9 cellular contexts compared by ENCODE assay signal in the genomic region with DNA sequence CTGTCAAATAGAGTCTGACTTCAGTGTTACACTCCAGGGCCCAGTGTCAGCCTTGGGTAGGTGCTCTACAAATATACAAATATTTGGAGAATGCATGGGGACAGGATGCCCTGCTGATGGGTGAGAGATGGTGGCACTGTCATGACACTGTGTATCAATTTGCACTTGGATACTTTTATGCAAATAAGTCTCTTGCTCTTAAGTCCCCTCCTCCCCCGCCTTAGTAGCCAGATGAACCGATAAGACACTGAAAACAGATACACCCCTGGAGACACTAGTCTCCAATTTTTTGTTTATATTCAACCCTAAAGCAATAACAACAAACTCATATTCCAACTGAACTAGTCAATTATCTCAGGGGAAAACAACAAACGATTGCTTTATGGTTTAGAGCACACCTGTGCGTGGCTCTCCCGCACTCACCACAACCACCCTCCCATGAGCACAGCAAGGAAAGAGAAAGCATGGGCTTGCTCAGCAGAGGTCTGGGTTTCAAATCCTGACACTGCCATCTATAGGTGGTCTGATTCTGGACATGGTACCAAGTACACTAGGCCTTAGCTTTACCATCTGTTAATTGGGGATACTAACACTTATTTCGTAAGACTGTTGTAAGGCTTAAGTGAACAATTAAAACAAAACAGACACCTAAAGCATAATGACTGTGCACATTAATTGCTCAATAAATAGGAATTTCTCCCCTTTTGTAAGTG. TPM values are rescaled to one million over a fixed set of nuclear protein-coding genes. Genes with fewer than 3 reads are reported as not detected.
DNase-seq lines count a peak whose midpoint lies in the region; ATAC-seq, FAIRE-seq and TF ChIP-seq lines count a peak whose summit lies in the region.
"Had no signal": no experiment of that assay in that cellular context is flagged by ENCODE, and none has a peak within 500 bp of the region (broad histone marks: within the 10 kb centered on the region; RNA-seq: fewer than 3 reads in every experiment).

No MANE protein-coding gene starts in this region.

- intact Hi-C loops in HepG2 (cut with micrococcal nuclease; ENCODE audit: unreplicated experiment) = no loop called here
- intact Hi-C loops in right lobe of liver (cut with DNase I) = no loop called here

- no peak overlapping the region for H2BK12ac ChIP-seq in mesenchymal stem cell (ENCODE audit: low read length in 2 of 2)

- in situ Hi-C loops in HepG2 (cut with HindIII; ENCODE audit: extremely low pct_ligation_motif_present, low pct_unique_long_range_greater_than_20kb) = no loop called here

- TF ChIP-seq POLR2A in HepG2 (IDR thresholded peaks at IDR 0.05; ENCODE audit: insufficient read depth in 1 of 2, low read depth in 2 of 2, low read length in 2 of 2) = no peak
- TF ChIP-seq POLR2A in right lobe of liver (IDR thresholded peaks at IDR 0.05) = no peak

- H3K9me3 ChIP-seq in HepG2 (ENCODE audit: low read length) (no peaks in the 10 kb centered on the region), right lobe of liver (no peaks in the 10 kb centered on the region), mesenchymal stem cell (ENCODE audit: control insufficient read depth, low read length) (no peaks in the 10 kb centered on the region)
- H3K9me3 ChIP-seq: Peyer's patch had no signal

- 46% methylated on average over 6 of the region's 6 CpGs for WGBS in HepG2 (ENCODE audit: low lambda C conversion rate)
- 82% methylated on average over 6 of the region's 6 CpGs for WGBS in right lobe of liver (ENCODE audit: insufficient coverage, low coverage, low lambda C conversion rate, missing lambda C conversion rate)
- WGBS in mesenchymal stem cell = 83% methylated on average over 5 of the region's 6 CpGs

- H3K14ac ChIP-seq in mesenchymal stem cell (ENCODE audit: low read length in 2 of 2) = no peak overlapping the region

- H3K4me3 Mint-ChIP-seq in WTC11 = no peak overlapping the region
- no peak overlapping the region for H3K4me3 Mint-ChIP-seq in stimulated activated effector memory CD8-positive, alpha-beta T cell treated with anti-CD3 and anti-CD28 coated beads, Interleukin-12 subunit alpha, Interleukin-12 subunit beta, amount 100 ng/mL, for 72 hours

- no peaks in the 10 kb centered on the region for H3K36me3 ChIP-seq in HepG2 (replicated peaks in 1 of 2; ENCODE audit: control insufficient read depth in 1 of 2, insufficient read depth in 2 of 2, low read length in 2 of 2)
- no peaks in the 10 kb centered on the region for H3K36me3 ChIP-seq in right lobe of liver
- H3K36me3 ChIP-seq in mesenchymal stem cell (ENCODE audit: control insufficient read depth in 1 of 2, insufficient read depth in 2 of 2, low read depth in 1 of 2, low read length in 2 of 2) = no peaks in the 10 kb centered on the region
- H3K36me3 ChIP-seq: Peyer's patch had no signal

- TF ChIP-seq RAD21 in HepG2 (CRISPR knock-in tag; IDR thresholded peaks at IDR 0.05) = no peak

- TF ChIP-seq EP300 in HepG2 (IDR thresholded peaks at IDR 0.05; ENCODE audit: low read depth in 2 of 2, low read length in 2 of 2) = no peak
- no peak for TF ChIP-seq EP300 in HepG2 (CRISPR knock-in tag; IDR thresholded peaks at IDR 0.05; ENCODE audit: borderline replicate concordance)

- H3K4me3 ChIP-seq in HepG2 (replicated peaks in 1 of 3; ENCODE audit: insufficient read depth in 1 of 3, low read depth in 2 of 3, low read length in 3 of 3) (no peak overlapping the region), right lobe of liver (no peak overlapping the region), mesenchymal stem cell (ENCODE audit: insufficient read depth in 1 of 2, low read depth in 1 of 2, low read length in 2 of 2) (no peak overlapping the region)
- H3K4me3 ChIP-seq: Peyer's patch had no signal

- TF ChIP-seq CTCF in HepG2 (CRISPR knock-in tag; IDR thresholded peaks at IDR 0.05) (no peak), right lobe of liver (IDR thresholded peaks at IDR 0.05) (no peak), WTC11 (IDR thresholded peaks at IDR 0.05) (no peak)

- BruUV-seq in HepG2 (replicated peaks; lab: Mats Ljungman, UMichigan) = no TSS peak

- H4K91ac ChIP-seq in mesenchymal stem cell (ENCODE audit: low read length) = no peak overlapping the region

- H3K18ac ChIP-seq in mesenchymal stem cell (ENCODE audit: low read depth in 1 of 2, low read length in 2 of 2) = no peak overlapping the region

- H3K79me1 ChIP-seq in mesenchymal stem cell (replicated peaks; ENCODE audit: low read length, poor library complexity, severe bottlenecking) = peaks cover 40% of the 10 kb centered on the region

- no peaks in the 10 kb centered on the region for H4K20me1 ChIP-seq in HepG2 (ENCODE audit: insufficient read depth, low read length)

- DNase-seq in HepG2 (ENCODE audit: low spot score) = no peak
- no peak for DNase-seq in right lobe of liver
- no peak for DNase-seq in WTC11 (ENCODE audit: low spot score)
- DNase-seq in stimulated activated effector memory CD8-positive, alpha-beta T cell treated with anti-CD3 and anti-CD28 coated beads, Interleukin-12 subunit alpha, Interleukin-12 subunit beta, amount 100 ng/mL, for 72 hours (ENCODE audit: low spot score in 2 of 2) = no peak
- DNase-seq in SKM-1 treated with dmso at 0.1 percent for 144 hours (lab: John Stamatoyannopoulos, UW; ENCODE audit: unreplicated experiment) = no peak
- DNase-seq in mesenchymal stem cell = no peak
- DNase-seq in Ammon's horn (ENCODE audit: low spot score) = no peak

- H3K4me1 ChIP-seq in HepG2 (ENCODE audit: insufficient read depth, low read length) (no peaks in the 10 kb centered on the region), right lobe of liver (peaks cover 0 to 16% (median 0%) of the 10 kb centered on the region in 4 donors), mesenchymal stem cell (ENCODE audit: control insufficient read depth, insufficient read depth, low read depth, low read length) (peaks cover 18% of the 10 kb centered on the region)
- H3K4me1 ChIP-seq: Peyer's patch had no signal

- no peak overlapping the region for H4K8ac ChIP-seq in mesenchymal stem cell (ENCODE audit: low read length)

- ATAC-seq in HepG2 (no peak), right lobe of liver (no peak), HG03103 (IDR thresholded peaks at IDR 0.05; ENCODE audit: low read depth, unreplicated experiment) (peak; percentile 56), WTC11 (peak; percentile 44)
- peak; percentile 72 for ATAC-seq in stimulated activated effector memory CD8-positive, alpha-beta T cell treated with anti-CD3 and anti-CD28 coated beads, Interleukin-12 subunit alpha, Interleukin-12 subunit beta, amount 100 ng/mL, for 72 hours

- H3K23ac ChIP-seq in mesenchymal stem cell (ENCODE audit: low read length in 2 of 2) = no peak overlapping the region

- POLR2A ChIA-PET in HepG2 (lab: Yijun Ruan, JAX) (no interaction called here), WTC11 (lab: Charles Lee) (interaction anchor here (0.6 kb wide), 1 partner anchor 419 kb away, joined by 3 read pairs; no protein-coding TSS in a partner anchor)

- H3K27ac ChIP-seq in HepG2 (ENCODE audit: extremely low read length, insufficient read depth, low read length) (no peak overlapping the region), right lobe of liver (no peak overlapping the region), mesenchymal stem cell (ENCODE audit: low read length, poor library complexity, severe bottlenecking) (no peak overlapping the region)
- H3K27ac ChIP-seq: Peyer's patch had no signal

- H3K4me2 ChIP-seq in HepG2 (ENCODE audit: low read depth, low read length) (no peak overlapping the region), mesenchymal stem cell (ENCODE audit: low read length, poor library complexity, severe bottlenecking) (no peak overlapping the region)

- H3K9me3 Mint-ChIP-seq in WTC11 = no peaks in the 10 kb centered on the region
- no peaks in the 10 kb centered on the region for H3K9me3 Mint-ChIP-seq in stimulated activated effector memory CD8-positive, alpha-beta T cell treated with anti-CD3 and anti-CD28 coated beads, Interleukin-12 subunit alpha, Interleukin-12 subunit beta, amount 100 ng/mL, for 72 hours

- no peak overlapping the region for H3K9ac ChIP-seq in HepG2 (ENCODE audit: insufficient read depth, low read depth, low read length)
- H3K9ac ChIP-seq in mesenchymal stem cell (ENCODE audit: low read length) = no peak overlapping the region

- no peaks in the 10 kb centered on the region for H3K79me2 ChIP-seq in HepG2 (ENCODE audit: insufficient read depth, low read length)

- H3K27me3 ChIP-seq in HepG2 (ENCODE audit: control insufficient read depth in 1 of 2, insufficient read depth in 2 of 2, low read length in 2 of 2) (peaks cover 0 to 8% of the 10 kb centered on the region in 2 experiments; a peak in 1 of 5 replicates), right lobe of liver (no peaks in the 10 kb centered on the region), mesenchymal stem cell (ENCODE audit: control insufficient read depth in 1 of 2, insufficient read depth in 1 of 2, low read length in 2 of 2) (peaks cover 0 to 13% of the 10 kb centered on the region in 2 experiments)
- H3K27me3 ChIP-seq: Peyer's patch had no signal

- peaks cover 39% of the 10 kb centered on the region for H3K4me1 Mint-ChIP-seq in WTC11
- H3K4me1 Mint-ChIP-seq in stimulated activated effector memory CD8-positive, alpha-beta T cell treated with anti-CD3 and anti-CD28 coated beads, Interleukin-12 subunit alpha, Interleukin-12 subunit beta, amount 100 ng/mL, for 72 hours = peaks cover 33% of the 10 kb centered on the region

- H3K27ac Mint-ChIP-seq in WTC11 = no peak overlapping the region
- H3K27ac Mint-ChIP-seq in stimulated activated effector memory CD8-positive, alpha-beta T cell treated with anti-CD3 and anti-CD28 coated beads, Interleukin-12 subunit alpha, Interleukin-12 subunit beta, amount 100 ng/mL, for 72 hours = peak overlapping the region; percentile 69

- no peak overlapping the region for H2BK120ac ChIP-seq in mesenchymal stem cell (ENCODE audit: low read depth, low read length)

- no peak overlapping the region for H2BK5ac ChIP-seq in mesenchymal stem cell (ENCODE audit: low read depth, low read length, poor library complexity, severe bottlenecking)

- H2AK5ac ChIP-seq in mesenchymal stem cell (ENCODE audit: low read length, severe bottlenecking) = no peak overlapping the region

- H2AFZ ChIP-seq in HepG2 (ENCODE audit: low read length) = no peak overlapping the region
- no peak overlapping the region for H2AFZ ChIP-seq in mesenchymal stem cell (ENCODE audit: low read depth, low read length)

- FAIRE-seq in HepG2 (lab: Jason Lieb, UNC) = no peak

- H2BK15ac ChIP-seq in mesenchymal stem cell (ENCODE audit: low read depth, poor library complexity, severe bottlenecking) = no peak overlapping the region

- CTCF ChIA-PET in HepG2 (lab: Yijun Ruan, JAX; ENCODE audit: low intra/inter-chr PET ratio, low total read pairs) = no interaction called here
- CTCF ChIA-PET in WTC11 (lab: Charles Lee) = interaction anchor here (0.9 to 2.1 kb wide), 2 partner anchors 15 to 56 kb away, joined by 3 to 8 read pairs; no protein-coding TSS in a partner anchor

- no peaks in the 10 kb centered on the region for H3K27me3 Mint-ChIP-seq in WTC11 (ENCODE audit: low read depth)

- no peaks in the 10 kb centered on the region for H3K36me3 Mint-ChIP-seq in WTC11
- no peaks in the 10 kb centered on the region for H3K36me3 Mint-ChIP-seq in stimulated activated effector memory CD8-positive, alpha-beta T cell treated with anti-CD3 and anti-CD28 coated beads, Interleukin-12 subunit alpha, Interleukin-12 subunit beta, amount 100 ng/mL, for 72 hours

- no peak overlapping the region for H3K4ac ChIP-seq in mesenchymal stem cell (ENCODE audit: low read depth in 1 of 2, low read length in 2 of 2)

RNA-seq across cellular contexts. Expression of gene HIVEP3, which starts 50.3 kb away (rescaled TPM):
- not detected in 2 replicates for total RNA-seq in HepG2 (2016; rRNA removed; fragmentation: Illumina TruSeq; extraction: Trizol)
- total RNA-seq in HepG2 (2016; cell fraction: cytosol; rRNA removed; fragmentation: Illumina TruSeq; extraction: Trizol; ENCODE audit: low read depth) = 0.18 TPM in 1 of 2 replicates, not detected in the other
- not detected in 2 replicates for total RNA-seq in HepG2 (2016; cell fraction: insoluble cytoplasmic fraction; rRNA removed; fragmentation: Illumina TruSeq; extraction: Trizol)
- not detected in 2 replicates for total RNA-seq in HepG2 (2016; cell fraction: membrane; rRNA removed; fragmentation: Illumina TruSeq; extraction: Trizol)
- not detected in 2 replicates for total RNA-seq in HepG2 (2016; cell fraction: nucleus; rRNA removed; fragmentation: Illumina TruSeq; extraction: Trizol)
- 0.01 and 0.05 TPM in 2 replicates for polyA plus RNA-seq in HepG2 (2011; rRNA removed)
- polyA plus RNA-seq in HepG2 (2011; cell fraction: cytosol; rRNA removed) = 0.01 and 0.03 TPM in 2 replicates
- not detected in 2 replicates for polyA plus RNA-seq in HepG2 (2011; cell fraction: nucleus; rRNA removed)
- polyA plus RNA-seq in HepG2 (2012) = 0.01 TPM in 1 of 2 replicates, not detected in the other
- polyA plus RNA-seq in HepG2 (2016; cell fraction: cytosol; fragmentation: Illumina TruSeq; extraction: Trizol; ENCODE audit: low read depth) = 0.11 and 0.15 TPM in 2 replicates
- not detected in 2 replicates for polyA plus RNA-seq in HepG2 (2016; cell fraction: insoluble cytoplasmic fraction; fragmentation: Illumina TruSeq; extraction: Trizol; ENCODE audit: low read depth)
- 0.17 and 0.19 TPM in 2 replicates for polyA plus RNA-seq in HepG2 (2016; cell fraction: membrane; fragmentation: Illumina TruSeq; extraction: Trizol; ENCODE audit: low read depth)
- not detected in 2 replicates for polyA plus RNA-seq in HepG2 (2016; cell fraction: nucleus; fragmentation: Illumina TruSeq; extraction: Trizol; ENCODE audit: insufficient read depth, low read depth)
- 0.70 TPM in 1 of 2 replicates, not detected in the other for polyA minus RNA-seq in HepG2 (2011; rRNA and poly(A)+ RNA removed; ENCODE audit: low replicate concordance)
- polyA minus RNA-seq in HepG2 (2011; cell fraction: cytosol; rRNA and poly(A)+ RNA removed) = 0.49 TPM in 1 of 2 replicates, not detected in the other
- not detected in 2 replicates for polyA minus RNA-seq in HepG2 (2011; cell fraction: nucleus; rRNA and poly(A)+ RNA removed)
- total RNA-seq in right lobe of liver = 1 to 10 TPM; 1.4 to 3.9 (median 2.2) TPM
- total RNA-seq in WTC11 (2021) = 0.44 to 0.57 TPM (median 0.55 TPM) in 3 replicates
- polyA plus RNA-seq in mesenchymal stem cell (2013, experiment 1 of 2) = 3.5 TPM
- polyA plus RNA-seq in mesenchymal stem cell (2013, experiment 2 of 2) = 3.6 TPM

Comparison
In these comparisons a context has a peak if more than half of its experiments do, and no peak if none do; other contexts are left out.
1. ATAC-seq: peak in HG03103 (single experiment), WTC11 (single experiment) and stimulated activated effector memory CD8-positive, alpha-beta T cell treated with anti-CD3 and anti-CD28 coated beads, Interleukin-12 subunit alpha, Interleukin-12 subunit beta, amount 100 ng/mL, for 72 hours (single experiment); none in HepG2 (single experiment) and right lobe of liver (0 of 4).